ENCODE assay signal across 8 cellular contexts in genomic region chr19:12885749-12886706, GRCh38. TPM values are rescaled to one million over a fixed set of nuclear protein-coding genes. Genes with fewer than 3 reads are reported as not detected.
DNase-seq lines count a peak whose midpoint lies in the region; ATAC-seq, FAIRE-seq and TF ChIP-seq lines count a peak whose summit lies in the region.

No MANE protein-coding gene starts in this region.

- H4K20me1 ChIP-seq in DOHH2 (ENCODE audit: control insufficient read depth, insufficient read depth, low read depth, low read length) (no peaks in the 10 kb centered on the region), OCI-LY1 (ENCODE audit: insufficient read depth, low read length) (no peaks in the 10 kb centered on the region), H1 (replicated peaks in 1 of 2; ENCODE audit: control insufficient read depth in 1 of 2, insufficient read depth in 2 of 2, low read length in 2 of 2) (peaks cover 0 to under 1% of the 10 kb centered on the region in 2 experiments)

- POLR2A ChIA-PET in H1 (lab: Charles Lee; ENCODE audit: partially characterized antibody) = interaction anchor here (0.6 to 12.3 kb wide), 33 partner anchors 7 to 183 kb away, joined by 3 to 110 read pairs (median 5); partner anchors contain the start of genes CALR, FARSA, GADD45GIP1 and GCDH

- H4K5ac ChIP-seq in H1 (ENCODE audit: insufficient read length, low read depth, low read length) = peak overlapping the region; percentile 25

- TF ChIP-seq RAD21 in H1 (IDR thresholded peaks at IDR 0.05 in 1 of 2, conservative IDR thresholded peaks at IDR 0.05 in 1 of 2; ENCODE audit: low read depth in 2 of 2, low read length in 2 of 2) = no peak

- H3K27me3 ChIP-seq in DOHH2 (ENCODE audit: control insufficient read depth, low read length) (peaks cover 6% of the 10 kb centered on the region; the same call in 1 of the 2 replicates), OCI-LY1 (ENCODE audit: insufficient read depth, low read length) (no peaks in the 10 kb centered on the region), H1 (replicated peaks in 1 of 4; ENCODE audit: control insufficient read depth in 3 of 4, extremely low read depth in 1 of 4, insufficient read depth in 3 of 4, low read length in 3 of 4) (peaks cover 0 to 9% (median 4%) of the 10 kb centered on the region in 4 experiments; a peak in 4 of 7 replicates), pancreas (no peaks in the 10 kb centered on the region)

- H4K8ac ChIP-seq in H1 (ENCODE audit: extremely low read depth, insufficient read depth, low read length) = peak overlapping the region; percentile 53; the same call in 1 of the 2 replicates

- TF ChIP-seq EP300 in H1 (IDR thresholded peaks at IDR 0.05; ENCODE audit: borderline replicate concordance in 1 of 2, low read depth in 2 of 2, low read length in 2 of 2) = no peak

- H3K18ac ChIP-seq in H1 (ENCODE audit: extremely low read depth, low read length) = peak overlapping the region; percentile 87

- H2BK120ac ChIP-seq in H1 (replicated peaks; ENCODE audit: low read depth, low read length) = no peak overlapping the region

- H2BK20ac ChIP-seq in H1 (ENCODE audit: low read length) = no peak overlapping the region

- H3K79me2 ChIP-seq in DOHH2 (ENCODE audit: control insufficient read depth, low read length) (peaks cover 2% of the 10 kb centered on the region), OCI-LY1 (ENCODE audit: insufficient read depth, low read length) (no peaks in the 10 kb centered on the region), H1 (ENCODE audit: control insufficient read depth in 1 of 2, insufficient read depth in 2 of 2, low read length in 2 of 2) (no peaks in the 10 kb centered on the region; a peak in 1 of 4 replicates)

- H3F3A ChIP-seq in DOHH2 (ENCODE audit: control insufficient read depth, insufficient read depth) (no peaks in the 10 kb centered on the region), OCI-LY1 (ENCODE audit: insufficient read depth, low read length) (no peaks in the 10 kb centered on the region)

- peak overlapping the region; percentile 86 for H3K4me2 ChIP-seq in DOHH2 (ENCODE audit: low read length)
- peak overlapping the region; percentile 76 for H3K4me2 ChIP-seq in OCI-LY1 (ENCODE audit: low read length)
- H3K4me2 ChIP-seq in H1 (ENCODE audit: insufficient read depth in 1 of 2, low read depth in 2 of 2, low read length in 2 of 2) = peak overlapping the region; percentile 75 to 97

- FAIRE-seq in H1 (lab: Jason Lieb, UNC) (no peak), pancreas (lab: Jason Lieb, UNC) (no peak)

- DNase-seq in H1 (ENCODE audit: low read depth in 1 of 2, low spot score in 2 of 2) (peak in 1 of 2 experiments; percentile 62), pancreas (peak in 1 of 6 donors; percentile 76), NCI-H510A treated with DMSO at 0.1 percent for 48 hours (lab: John Stamatoyannopoulos, UW) (no peak), DMS153 (lab: John Stamatoyannopoulos, UW) (no peak), NCI-H2227 treated with DMSO at 0.1 percent for 48 hours (lab: John Stamatoyannopoulos, UW) (no peak)
- no peak for DNase-seq in activated CD4-positive, alpha-beta T cell treated with anti-CD3 and anti-CD28 coated beads, Interleukin-2, amount 50 U/mL, for 4 hours

- H3K56ac ChIP-seq in H1 (replicated peaks; ENCODE audit: insufficient read length, low read depth, low read length) = no peak overlapping the region

- no peak overlapping the region for H2BK15ac ChIP-seq in H1 (ENCODE audit: low read length)

- H3K27ac ChIP-seq in DOHH2 (ENCODE audit: low read depth, low read length) (no peak overlapping the region), OCI-LY1 (ENCODE audit: low read depth, low read length, poor library complexity, severe bottlenecking) (no peak overlapping the region), H1 (ENCODE audit: low read depth, low read length) (no peak overlapping the region), pancreas (peak overlapping the region in 3 of 4 donors; percentile 17 to 46 (median 43))

- H3K9me3 ChIP-seq in DOHH2 (ENCODE audit: control insufficient read depth, insufficient read depth, low read length) (peaks cover 12% of the 10 kb centered on the region), OCI-LY1 (ENCODE audit: low read length) (peaks cover 7% of the 10 kb centered on the region; the same call in 1 of the 2 replicates), H1 (ENCODE audit: insufficient read depth in 2 of 2, low read depth in 1 of 2, low read length in 1 of 2) (no peaks in the 10 kb centered on the region; a peak in 2 of 4 replicates), pancreas (no peaks in the 10 kb centered on the region)

- peak overlapping the region; percentile 2 for H4K91ac ChIP-seq in H1 (replicated peaks; ENCODE audit: insufficient read length, low read length)

- CTCF ChIA-PET in H1 (lab: Charles Lee; ENCODE audit: partially characterized antibody) = interaction anchor here (0.6 to 2.3 kb wide), 23 partner anchors 8 to 269 kb away, joined by 3 to 19 read pairs (median 4); partner anchors contain the start of genes CALR, RNASEH2A and THSD8

- no peak overlapping the region for H3K23ac ChIP-seq in H1 (ENCODE audit: insufficient read length)

- TF ChIP-seq POLR2A in H1 (IDR thresholded peaks at IDR 0.05; ENCODE audit: control extremely low read depth in 1 of 2, low read depth in 2 of 2, low read length in 2 of 2) = no peak

- peak overlapping the region; percentile 44; the same call in 1 of the 2 replicates for H2BK5ac ChIP-seq in H1 (ENCODE audit: low read depth, low read length)

- no peak overlapping the region for H2AK5ac ChIP-seq in H1 (ENCODE audit: low read depth, low read length)

- peak overlapping the region; percentile 57 for H3K4ac ChIP-seq in H1 (replicated peaks; ENCODE audit: insufficient read length, low read depth, low read length)

- no peak overlapping the region for H3K14ac ChIP-seq in H1 (ENCODE audit: insufficient read length)

- peaks cover 9% of the 10 kb centered on the region; the same call in 1 of the 2 replicates for H3K23me2 ChIP-seq in H1 (ENCODE audit: low read depth, low read length)

- peak overlapping the region; percentile 60; the same call in 1 of the 2 replicates for H2BK12ac ChIP-seq in H1 (ENCODE audit: low read depth, low read length)

- TF ChIP-seq CTCF in DOHH2 (IDR thresholded peaks at IDR 0.05; ENCODE audit: low read depth, low read length, poor library complexity, severe bottlenecking) = peak; percentile 40
- no peak; the same call in 1 of the 2 replicates for TF ChIP-seq CTCF in OCI-LY1 (IDR thresholded peaks at IDR 0.05; ENCODE audit: low read length)
- no peak for TF ChIP-seq CTCF in H1 (IDR thresholded peaks at IDR 0.05; ENCODE audit: control extremely low read depth in 1 of 3, insufficient read depth in 1 of 3, low read depth in 1 of 3, low read length in 3 of 3)
- no peak for TF ChIP-seq CTCF in pancreas (IDR thresholded peaks at IDR 0.05)

- H2AFZ ChIP-seq in OCI-LY1 (ENCODE audit: low read length) = no peak overlapping the region
- H2AFZ ChIP-seq in H1 (ENCODE audit: low read length) = no peak overlapping the region

- H3K9me2 ChIP-seq in DOHH2 (replicated peaks; ENCODE audit: control insufficient read depth, low read length) (no peaks in the 10 kb centered on the region), OCI-LY1 (ENCODE audit: low read depth, low read length) (no peaks in the 10 kb centered on the region)

- no peaks in the 10 kb centered on the region; the same call in 1 of the 2 replicates for H3K36me3 ChIP-seq in DOHH2 (ENCODE audit: control insufficient read depth, low read length)
- H3K36me3 ChIP-seq in OCI-LY1 (ENCODE audit: insufficient read depth, low read length) = no peaks in the 10 kb centered on the region; the same call in 1 of the 2 replicates
- H3K36me3 ChIP-seq in H1 (ENCODE audit: control insufficient read depth in 2 of 4, insufficient read depth in 4 of 4, low read length in 3 of 4) = no peaks in the 10 kb centered on the region
- H3K36me3 ChIP-seq in pancreas = no peaks in the 10 kb centered on the region

- intact Hi-C loops in pancreas (cut with DNase I) = no loop called here

- H3K9ac ChIP-seq in OCI-LY1 (ENCODE audit: low read length) (peak overlapping the region; percentile 54), H1 (replicated peaks in 1 of 4; ENCODE audit: extremely low read depth in 1 of 4, low read depth in 3 of 4, low read length in 3 of 4) (peak overlapping the region in 3 of 4 experiments; percentile 11 to 77 (median 16); a peak in 4 of 7 replicates)

- ATAC-seq in pancreas = peak in 2 of 4 donors; percentile 0 to 4

- 6% methylated on average over 44 of the region's 53 CpGs; no CpG with 5 or more reads in 1 of the 2 experiments for WGBS in H1 (ENCODE audit: extremely low coverage in 1 of 2, insufficient coverage in 1 of 2, insufficient read length in 1 of 2, insufficient replicate concordance in 2 of 2, low coverage in 1 of 2, low lambda C conversion rate in 2 of 2, missing lambda C conversion rate in 1 of 2), 2 experiments
- WGBS in pancreas, 2 donors = 8 to 9% methylated on average over 47 to 53 of the region's 53 CpGs

- H3K4me1 ChIP-seq in DOHH2 (ENCODE audit: control insufficient read depth, low read length) (peaks cover 35% of the 10 kb centered on the region), OCI-LY1 (ENCODE audit: insufficient read depth, low read length, severe bottlenecking) (peaks cover 24% of the 10 kb centered on the region), H1 (replicated peaks in 1 of 4; ENCODE audit: control insufficient read depth in 3 of 4, insufficient read depth in 4 of 4, low read length in 3 of 4) (peaks cover 0 to 7% (median 3%) of the 10 kb centered on the region in 4 experiments; a peak in 5 of 7 replicates), pancreas (no peaks in the 10 kb centered on the region)

- H3K79me1 ChIP-seq in H1 (ENCODE audit: low read depth, low read length) = no peaks in the 10 kb centered on the region

- H3K4me3 ChIP-seq in DOHH2 (ENCODE audit: low read length) (peak overlapping the region; percentile 76), OCI-LY1 (ENCODE audit: low read depth, low read length, poor library complexity, severe bottlenecking) (peak overlapping the region; percentile 61), H1 (ENCODE audit: extremely low read depth in 1 of 4, insufficient read depth in 2 of 4, low read depth in 3 of 4, low read length in 4 of 4) (peak overlapping the region; percentile 60 to 77 (median 76)), pancreas (peak overlapping the region; percentile 15 to 51 (median 33))

RNA-seq across cellular contexts. Expression of gene KLF1, which starts 1.0 kb away (rescaled TPM):
- total RNA-seq in H1 (2021; fragmentation: NEBNext Ultra II Directional; extraction: Animal tissue kit (Norgen Biotek cat#: 25700)) = 0.59 and 0.84 TPM in 2 replicates
- polyA plus RNA-seq in H1 (2011; rRNA removed) = 0.91 and 1.0 TPM in 2 replicates
- polyA plus RNA-seq in H1 (2011; cell fraction: cytosol; rRNA removed) = 0.92 TPM
- 0.73 TPM for polyA plus RNA-seq in H1 (2011; cell fraction: nucleus; rRNA removed)
- 0.54 to 0.79 TPM (median 0.58 TPM) in 4 replicates for polyA plus RNA-seq in H1 (2012, experiment 1 of 2)
- 0.50 TPM for polyA plus RNA-seq in H1 (2012, experiment 2 of 2)
- polyA plus RNA-seq in H1 (2013, experiment 1 of 2) = 0.55 TPM
- 0.40 TPM for polyA plus RNA-seq in H1 (2013, experiment 2 of 2)
- 0.41 and 0.66 TPM in 2 replicates for polyA minus RNA-seq in H1 (2011; rRNA and poly(A)+ RNA removed)
- not detected for polyA minus RNA-seq in H1 (2011; cell fraction: cytosol; rRNA and poly(A)+ RNA removed)
- polyA minus RNA-seq in H1 (2011; cell fraction: nucleus; rRNA and poly(A)+ RNA removed) = 1.2 TPM
- total RNA-seq in pancreas = under 1 TPM in 2 of 6 donors, not detected in 4; 0.12 to 0.22 TPM
- not detected for polyA plus RNA-seq in pancreas

RNA-seq across cellular contexts. Expression of gene DNASE2, which starts 4.8 kb away (rescaled TPM):
- 32.9 and 33.2 TPM in 2 replicates for total RNA-seq in H1 (2021; fragmentation: NEBNext Ultra II Directional; extraction: Animal tissue kit (Norgen Biotek cat#: 25700))
- polyA plus RNA-seq in H1 (2011; rRNA removed) = 48.2 and 58.2 TPM in 2 replicates
- 48.0 TPM for polyA plus RNA-seq in H1 (2011; cell fraction: cytosol; rRNA removed)
- polyA plus RNA-seq in H1 (2011; cell fraction: nucleus; rRNA removed) = 26.9 TPM
- polyA plus RNA-seq in H1 (2012, experiment 1 of 2) = 24.6 to 39.7 TPM (median 36.4 TPM) in 4 replicates
- polyA plus RNA-seq in H1 (2012, experiment 2 of 2) = 32.5 TPM
- polyA plus RNA-seq in H1 (2013, experiment 1 of 2) = 44.6 TPM
- polyA plus RNA-seq in H1 (2013, experiment 2 of 2) = 52.7 TPM
- 33.8 and 41.2 TPM in 2 replicates for polyA minus RNA-seq in H1 (2011; rRNA and poly(A)+ RNA removed)
- 25.0 TPM for polyA minus RNA-seq in H1 (2011; cell fraction: cytosol; rRNA and poly(A)+ RNA removed)
- polyA minus RNA-seq in H1 (2011; cell fraction: nucleus; rRNA and poly(A)+ RNA removed) = 11.8 TPM
- 10 to 100 TPM; 16.2 to 35.9 (median 20.5) TPM for total RNA-seq in pancreas
- 10 to 100 TPM in 1 of 2 donors, 1 to 10 TPM in 1; 9.4 to 21.0 TPM for polyA plus RNA-seq in pancreas

RNA-seq across cellular contexts. Expression of gene GCDH, which starts 4.9 kb away (rescaled TPM):
- total RNA-seq in H1 (2021; fragmentation: NEBNext Ultra II Directional; extraction: Animal tissue kit (Norgen Biotek cat#: 25700)) = 63.8 and 67.3 TPM in 2 replicates
- polyA plus RNA-seq in H1 (2011; rRNA removed) (89.4 and 134 TPM in 2 replicates), pancreas (10 to 100 TPM; 19.2 to 27.1 TPM)
- polyA plus RNA-seq in H1 (2011; cell fraction: cytosol; rRNA removed) = 147 TPM
- polyA plus RNA-seq in H1 (2011; cell fraction: nucleus; rRNA removed) = 130 TPM
- polyA plus RNA-seq in H1 (2012, experiment 1 of 2) = 53.5 to 77.1 TPM (median 68.9 TPM) in 4 replicates
- polyA plus RNA-seq in H1 (2012, experiment 2 of 2) = 50.5 TPM
- 32.2 TPM for polyA plus RNA-seq in H1 (2013, experiment 1 of 2)
- 27.2 TPM for polyA plus RNA-seq in H1 (2013, experiment 2 of 2)
- 43.7 and 43.8 TPM in 2 replicates for polyA minus RNA-seq in H1 (2011; rRNA and poly(A)+ RNA removed)
- 39.3 TPM for polyA minus RNA-seq in H1 (2011; cell fraction: cytosol; rRNA and poly(A)+ RNA removed)
- 48.9 TPM for polyA minus RNA-seq in H1 (2011; cell fraction: nucleus; rRNA and poly(A)+ RNA removed)
- total RNA-seq in pancreas = 10 to 100 TPM in 3 of 6 donors, 1 to 10 TPM in 3; 6.3 to 17.2 (median 11.7) TPM

RNA-seq across cellular contexts. Expression of gene SYCE2, which starts 33.1 kb away (rescaled TPM):
- total RNA-seq in H1 (2021; fragmentation: NEBNext Ultra II Directional; extraction: Animal tissue kit (Norgen Biotek cat#: 25700)) = 0.46 and 0.97 TPM in 2 replicates
- polyA plus RNA-seq in H1 (2011; rRNA removed) (0.69 and 0.71 TPM in 2 replicates), pancreas (under 1 TPM in 1 of 2 donors, not detected in 1; 0.19 TPM)
- polyA plus RNA-seq in H1 (2011; cell fraction: cytosol; rRNA removed) = 1.0 TPM
- polyA plus RNA-seq in H1 (2011; cell fraction: nucleus; rRNA removed) = 0.68 TPM
- polyA plus RNA-seq in H1 (2012, experiment 1 of 2) = 0.82 to 4.0 TPM (median 2.7 TPM) in 4 replicates
- 0.88 TPM for polyA plus RNA-seq in H1 (2012, experiment 2 of 2)
- 1.0 TPM for polyA plus RNA-seq in H1 (2013, experiment 1 of 2)
- 1.0 TPM for polyA plus RNA-seq in H1 (2013, experiment 2 of 2)
- polyA minus RNA-seq in H1 (2011; rRNA and poly(A)+ RNA removed) = 0.32 and 0.38 TPM in 2 replicates
- not detected for polyA minus RNA-seq in H1 (2011; cell fraction: cytosol; rRNA and poly(A)+ RNA removed)
- not detected for polyA minus RNA-seq in H1 (2011; cell fraction: nucleus; rRNA and poly(A)+ RNA removed)
- total RNA-seq in pancreas = not detected

RNA-seq across cellular contexts. Expression of gene FARSA, which starts 47.5 kb away (rescaled TPM):
- 103 and 108 TPM in 2 replicates for total RNA-seq in H1 (2021; fragmentation: NEBNext Ultra II Directional; extraction: Animal tissue kit (Norgen Biotek cat#: 25700))
- polyA plus RNA-seq in H1 (2011; rRNA removed) (61.0 and 100 TPM in 2 replicates), pancreas (10 to 100 TPM; 30.4 to 31.0 TPM)
- 56.1 TPM for polyA plus RNA-seq in H1 (2011; cell fraction: cytosol; rRNA removed)
- polyA plus RNA-seq in H1 (2011; cell fraction: nucleus; rRNA removed) = 120 TPM
- 94.6 to 115 TPM (median 113 TPM) in 4 replicates for polyA plus RNA-seq in H1 (2012, experiment 1 of 2)
- 120 TPM for polyA plus RNA-seq in H1 (2012, experiment 2 of 2)
- polyA plus RNA-seq in H1 (2013, experiment 1 of 2) = 66.3 TPM
- 62.2 TPM for polyA plus RNA-seq in H1 (2013, experiment 2 of 2)
- polyA minus RNA-seq in H1 (2011; rRNA and poly(A)+ RNA removed) = 28.3 and 36.2 TPM in 2 replicates
- polyA minus RNA-seq in H1 (2011; cell fraction: cytosol; rRNA and poly(A)+ RNA removed) = 33.0 TPM
- 41.7 TPM for polyA minus RNA-seq in H1 (2011; cell fraction: nucleus; rRNA and poly(A)+ RNA removed)
- total RNA-seq in pancreas = 10 to 100 TPM; 19.4 to 46.0 (median 29.0) TPM

Comparison
In these comparisons a context has a peak if more than half of its experiments do, and no peak if none do; other contexts are left out.
1. H3K27ac ChIP-seq: peak in pancreas (3 of 4); none in DOHH2 (single experiment), OCI-LY1 (single experiment) and H1 (single experiment).
2. Peak in every context shown above with its lines, with median percentiles within 50 percentile points of each other: H3K4me2 ChIP-seq and H3K4me3 ChIP-seq.